In genomic region chr17:50684612-50685333, GRCh38 we compare ENCODE assay signal across 15 cellular contexts. TPM values are rescaled to one million over a fixed set of nuclear protein-coding genes. Genes with fewer than 3 reads are reported as not detected.
DNase-seq lines count a peak whose midpoint lies in the region; ATAC-seq, FAIRE-seq and TF ChIP-seq lines count a peak whose summit lies in the region.
"Had no signal": no experiment of that assay in that cellular context is flagged by ENCODE, and none has a peak within 500 bp of the region (broad histone marks: within the 10 kb centered on the region; RNA-seq: fewer than 3 reads in every experiment).

No MANE protein-coding gene starts in this region.

- TF ChIP-seq RAD21 in K562 (CRISPR knock-in tag; conservative IDR thresholded peaks at IDR 0.05 in 1 of 2, IDR thresholded peaks at IDR 0.05 in 1 of 2): no peak

- H2AFZ ChIP-seq in K562 (ENCODE audit: low read depth, low read length): 0 out of 2 replicates have a peak overlapping the region, but pooled peaks have one; percentile 53

- peak overlapping the region in 1 of 2 experiments; percentile 31; a peak in 1 of 4 replicates for H3K9ac ChIP-seq in K562 (ENCODE audit: insufficient read depth in 1 of 2, low read depth in 2 of 2, low read length in 2 of 2)

- POLR2A ChIA-PET in K562 (lab: Yijun Ruan, JAX): interaction anchor here (0.5 to 1.7 kb wide), 11 partner anchors 8 to 303 kb away, joined by 3 to 5 read pairs (median 4); partner anchors contain the start of gene LUC7L3

- DNase-seq in Daoy (ENCODE audit: low read depth): peak; percentile 32
- peak; percentile 54 for DNase-seq in NCI-H146 (lab: John Stamatoyannopoulos, UW)
- DNase-seq in K562 (ENCODE audit: extremely low read depth in 1 of 4, low spot score in 3 of 4): peak in 1 of 4 experiments; percentile 28
- DNase-seq in T1000 (lab: John Stamatoyannopoulos, UW): no peak
- DNase-seq: activated CD4-positive, alpha-beta T cell treated with anti-CD3 and anti-CD28 coated beads for 48 hours; activated gamma-delta T cell treated with Interleukin-2 at 50 U/mL for 16 hours; C1 segment of cervical spinal cord; NCI-H774; stimulated activated CD4-positive, alpha-beta T cell treated with anti-CD3 and anti-CD28 coated beads, Interleukin-4, amount 100 ng/mL, for 24 hours had no signal

- H3K9me1 ChIP-seq in K562 (ENCODE audit: control insufficient read depth, insufficient read depth, low read length): no peaks in the 10 kb centered on the region

- no peaks in the 10 kb centered on the region for H4K20me1 ChIP-seq in K562 (replicated peaks; ENCODE audit: control insufficient read depth, insufficient read depth, low read length)

- 44% methylated on average over 15 of the region's 15 CpGs for WGBS in K562 (ENCODE audit: insufficient coverage, low coverage, missing lambda C conversion rate)

- in situ Hi-C loops in K562 (cut with MboI): no loop called here

- H3K9me3 ChIP-seq in K562 (replicated peaks; ENCODE audit: control insufficient read depth, insufficient read depth, low read depth, low read length): no peaks in the 10 kb centered on the region
- H3K9me3 ChIP-seq in muscle layer of duodenum (ENCODE audit: control insufficient read depth in 1 of 2, low read length in 2 of 2): no peaks in the 10 kb centered on the region
- H3K9me3 ChIP-seq: breast epithelium had no signal

- H3K36me3 ChIP-seq in K562 (ENCODE audit: control insufficient read depth, insufficient read depth, low read length): no peaks in the 10 kb centered on the region
- no peaks in the 10 kb centered on the region for H3K36me3 ChIP-seq in muscle layer of duodenum (ENCODE audit: control insufficient read depth in 1 of 2, insufficient read depth in 2 of 2, low read length in 2 of 2)
- H3K36me3 ChIP-seq: breast epithelium had no signal

- H3K4me1 ChIP-seq in K562 (replicated peaks in 1 of 2; ENCODE audit: control insufficient read depth in 2 of 2, insufficient read depth in 2 of 2, low read length in 2 of 2) (peaks cover 4 to 16% of the 10 kb centered on the region in 2 experiments; a peak in 3 of 5 replicates), muscle layer of duodenum (ENCODE audit: control insufficient read depth in 1 of 2, insufficient read depth in 2 of 2, low read length in 2 of 2) (peaks cover 18 to 22% of the 10 kb centered on the region in 2 donors)

- no peak overlapping the region for H3K4me2 ChIP-seq in K562 (ENCODE audit: insufficient read depth, low read length)

- H3K79me2 ChIP-seq in K562 (ENCODE audit: control insufficient read depth, insufficient read depth, low read length): no peaks in the 10 kb centered on the region

- no peak for FAIRE-seq in K562 (lab: Jason Lieb, UNC)
- FAIRE-seq: endometrium had no signal

- no peak for TF ChIP-seq CTCF in K562 (IDR thresholded peaks at IDR 0.05 in 2 of 3, conservative IDR thresholded peaks at IDR 0.05 in 1 of 3; ENCODE audit: insufficient read depth in 2 of 3, low read depth in 1 of 3, low read length in 3 of 3)

- no peak overlapping the region for H3K27ac ChIP-seq in K562 (ENCODE audit: extremely low read depth, low read depth, low read length)
- H3K27ac ChIP-seq in muscle layer of duodenum (ENCODE audit: low read length): peak overlapping the region; percentile 19

- ATAC-seq in K562 (peak; percentile 43), GM18858 (IDR thresholded peaks at IDR 0.05; ENCODE audit: unreplicated experiment) (no peak), GM21526 (IDR thresholded peaks at IDR 0.05; ENCODE audit: low FRiP score, unreplicated experiment) (no peak), HG03196 (IDR thresholded peaks at IDR 0.05; ENCODE audit: unreplicated experiment) (no peak)

- BruUV-seq in K562 (replicated peaks; lab: Mats Ljungman, UMichigan): no TSS peak

- intact Hi-C loops in K562 (cut with micrococcal nuclease): loop anchor here (5.0 kb wide), 1 partner anchor 202 kb away; no protein-coding TSS in a partner anchor

- no peak for TF ChIP-seq POLR2A in K562 (conservative IDR thresholded peaks at IDR 0.05)

- TF ChIP-seq EP300 in K562 (IDR thresholded peaks at IDR 0.05; ENCODE audit: low read length): no peak

- H3K4me3 ChIP-seq in K562 (no peak overlapping the region), muscle layer of duodenum (ENCODE audit: low read depth in 1 of 2, low read length in 2 of 2) (no peak overlapping the region)
- H3K4me3 ChIP-seq: breast epithelium had no signal

- CTCF ChIA-PET in K562 (lab: Yijun Ruan, JAX; ENCODE audit: low intra/inter-chr PET ratio): no interaction called here

- H3K27me3 ChIP-seq in K562 (ENCODE audit: control insufficient read depth in 2 of 2, insufficient read depth in 2 of 2, low read length in 2 of 2): peaks cover 2 to 6% of the 10 kb centered on the region in 2 experiments; a peak in 3 of 5 replicates
- H3K27me3 ChIP-seq in muscle layer of duodenum (ENCODE audit: low read depth, low read length): no peaks in the 10 kb centered on the region
- H3K27me3 ChIP-seq: breast epithelium had no signal

TF ChIP-seq in K562, 482 proteins besides CTCF, POLR2A, EP300 and RAD21 (continues in another document):
- TF ChIP-seq TCFL5 (CRISPR knock-in tag; conservative IDR thresholded peaks at IDR 0.05): no peak

RNA-seq across cellular contexts. Expression of gene ANKRD40, which starts 22.9 kb away (rescaled TPM):
- total RNA-seq in Daoy (2014; rRNA removed; shearing (Covaris generic)): 17.6 and 22.6 TPM in 2 replicates
- total RNA-seq in K562 (2011; cell fraction: chromatin; rRNA removed; ENCODE audit: low replicate concordance): 24.0 and 50.0 TPM in 2 replicates
- 13.9 and 14.3 TPM in 2 replicates for total RNA-seq in K562 (2011; cell fraction: nucleolus; rRNA removed)
- total RNA-seq in K562 (2011; cell fraction: nucleoplasm; rRNA removed): 27.6 and 36.9 TPM in 2 replicates
- total RNA-seq in K562 (2014; rRNA removed) (16.6 and 17.8 TPM in 2 replicates), K562 (2014; rRNA removed; fragmentation: Illumina TruSeq; extraction: Trizol) (28.1 and 30.5 TPM in 2 replicates), K562 (2015; rRNA removed; fragmentation: Illumina TruSeq; extraction: Trizol) (26.8 and 27.7 TPM in 2 replicates), K562 (2021) (26.1 and 28.3 TPM in 2 replicates)
- polyA plus RNA-seq in K562 (2011; rRNA removed) (23.6 and 28.4 TPM in 2 replicates), K562 (2014; fragmentation: Illumina TruSeq; extraction: Trizol) (26.1 and 28.9 TPM in 2 replicates), K562 (2014; fragmentation: Nextera tagmentation; extraction: Ambion mirVana) (1 to 10 TPM; 9.0 to 9.9 TPM), K562 (2014; rRNA removed) (17.5 and 19.4 TPM in 2 replicates)
- polyA plus RNA-seq in K562 (2011; cell fraction: cytosol; rRNA removed): 13.4 and 17.8 TPM in 2 replicates
- polyA plus RNA-seq in K562 (2011; cell fraction: nucleus; rRNA removed): 10.6 and 11.2 TPM in 2 replicates
- 12.6 and 15.6 TPM in 2 replicates for polyA plus RNA-seq in K562 (2012)
- 32.0 and 35.6 TPM in 2 replicates for polyA minus RNA-seq in K562 (2011; rRNA and poly(A)+ RNA removed)
- polyA minus RNA-seq in K562 (2011; cell fraction: cytosol; rRNA and poly(A)+ RNA removed): 15.3 and 15.5 TPM in 2 replicates
- polyA minus RNA-seq in K562 (2011; cell fraction: nucleus; rRNA and poly(A)+ RNA removed): 8.6 and 9.3 TPM in 2 replicates

RNA-seq across cellular contexts. Expression of gene LUC7L3, which starts 34.6 kb away (rescaled TPM):
- 20.9 and 40.3 TPM in 2 replicates for total RNA-seq in Daoy (2014; rRNA removed; shearing (Covaris generic))
- 92.6 and 423 TPM in 2 replicates for total RNA-seq in K562 (2011; cell fraction: chromatin; rRNA removed; ENCODE audit: low replicate concordance)
- 72.9 and 85.9 TPM in 2 replicates for total RNA-seq in K562 (2011; cell fraction: nucleolus; rRNA removed)
- 129 and 178 TPM in 2 replicates for total RNA-seq in K562 (2011; cell fraction: nucleoplasm; rRNA removed)
- total RNA-seq in K562 (2014; rRNA removed) (86.0 and 109 TPM in 2 replicates), K562 (2014; rRNA removed; fragmentation: Illumina TruSeq; extraction: Trizol) (108 and 126 TPM in 2 replicates), K562 (2015; rRNA removed; fragmentation: Illumina TruSeq; extraction: Trizol) (116 and 127 TPM in 2 replicates), K562 (2021) (120 and 134 TPM in 2 replicates)
- polyA plus RNA-seq in K562 (2011; rRNA removed) (171 and 189 TPM in 2 replicates), K562 (2014; fragmentation: Illumina TruSeq; extraction: Trizol) (176 and 206 TPM in 2 replicates), K562 (2014; fragmentation: Nextera tagmentation; extraction: Ambion mirVana) (10 to 100 TPM; 80.8 to 97.7 TPM), K562 (2014; rRNA removed) (207 and 284 TPM in 2 replicates)
- 61.7 and 71.2 TPM in 2 replicates for polyA plus RNA-seq in K562 (2011; cell fraction: cytosol; rRNA removed)
- polyA plus RNA-seq in K562 (2011; cell fraction: nucleus; rRNA removed): 529 and 662 TPM in 2 replicates
- polyA plus RNA-seq in K562 (2012): 127 TPM in 2 replicates
- polyA minus RNA-seq in K562 (2011; rRNA and poly(A)+ RNA removed): 41.1 and 55.4 TPM in 2 replicates
- 18.6 and 19.8 TPM in 2 replicates for polyA minus RNA-seq in K562 (2011; cell fraction: cytosol; rRNA and poly(A)+ RNA removed)
- polyA minus RNA-seq in K562 (2011; cell fraction: nucleus; rRNA and poly(A)+ RNA removed): 160 and 256 TPM in 2 replicates

RNA-seq across cellular contexts. Expression of gene ABCC3, which starts 50.1 kb away (rescaled TPM):
- 10.4 and 14.3 TPM in 2 replicates for total RNA-seq in Daoy (2014; rRNA removed; shearing (Covaris generic))
- 2.3 and 7.3 TPM in 2 replicates for total RNA-seq in K562 (2011; cell fraction: chromatin; rRNA removed; ENCODE audit: low replicate concordance)
- total RNA-seq in K562 (2011; cell fraction: nucleolus; rRNA removed): 3.3 and 3.7 TPM in 2 replicates
- total RNA-seq in K562 (2011; cell fraction: nucleoplasm; rRNA removed): 2.0 and 2.1 TPM in 2 replicates
- total RNA-seq in K562 (2014; rRNA removed) (not detected in 2 replicates), K562 (2014; rRNA removed; fragmentation: Illumina TruSeq; extraction: Trizol) (not detected in 2 replicates), K562 (2015; rRNA removed; fragmentation: Illumina TruSeq; extraction: Trizol) (not detected in 2 replicates), K562 (2021) (0.34 and 1.6 TPM in 2 replicates)
- polyA plus RNA-seq in K562 (2011; rRNA removed) (0.78 and 0.93 TPM in 2 replicates), K562 (2014; fragmentation: Illumina TruSeq; extraction: Trizol) (not detected in 2 replicates), K562 (2014; fragmentation: Nextera tagmentation; extraction: Ambion mirVana) (under 1 TPM in 1 of 2 experiments, not detected in 1; 0.03 TPM), K562 (2014; rRNA removed) (0.07 TPM in 1 of 2 replicates, not detected in the other)
- polyA plus RNA-seq in K562 (2011; cell fraction: cytosol; rRNA removed): 0.27 and 0.51 TPM in 2 replicates
- polyA plus RNA-seq in K562 (2011; cell fraction: nucleus; rRNA removed): 2.6 and 6.0 TPM in 2 replicates
- 0.31 and 0.44 TPM in 2 replicates for polyA plus RNA-seq in K562 (2012)
- 0.35 and 0.45 TPM in 2 replicates for polyA minus RNA-seq in K562 (2011; rRNA and poly(A)+ RNA removed)
- 1.4 and 2.1 TPM in 2 replicates for polyA minus RNA-seq in K562 (2011; cell fraction: cytosol; rRNA and poly(A)+ RNA removed)
- 1.4 and 2.3 TPM in 2 replicates for polyA minus RNA-seq in K562 (2011; cell fraction: nucleus; rRNA and poly(A)+ RNA removed)
